1 cellular context compared by ENCODE assay signal in genomic region chr7:107056728-107057473, GRCh38.
TF ChIP-seq lines count a peak whose summit lies in the region.

No MANE protein-coding gene starts in this region.

TF ChIP-seq in K562, 482 proteins besides CTCF, POLR2A, EP300 and RAD21 (continued from another document and continues in another):
- 0 out of 2 replicates have a peak, but pooled peaks have one; percentile 18 for TF ChIP-seq ILK (tag; IDR thresholded peaks at IDR 0.05; ENCODE audit: borderline replicate concordance, low read depth)
- no peak for TF ChIP-seq SOX6 (IDR thresholded peaks at IDR 0.05)
- peak; percentile 57 for TF ChIP-seq L3MBTL2 (IDR thresholded peaks at IDR 0.05)
- TF ChIP-seq DPF2 (IDR thresholded peaks at IDR 0.05), result peak; percentile 67; the same call in 1 of the 2 replicates
- TF ChIP-seq EHMT2 (IDR thresholded peaks at IDR 0.05), result peak; percentile 70
- TF ChIP-seq PRPF4 (IDR thresholded peaks at IDR 0.05; ENCODE audit: insufficient read depth, low read depth, low read length, poor library complexity, severe bottlenecking), result no peak
- no peak for TF ChIP-seq TFAM (CRISPR knock-in tag; conservative IDR thresholded peaks at IDR 0.05)
- TF ChIP-seq MECOM (CRISPR knock-in tag; IDR thresholded peaks at IDR 0.05), result 0 out of 2 replicates have a peak, but pooled peaks have one; percentile 38
- TF ChIP-seq GATAD2B (IDR thresholded peaks at IDR 0.05; ENCODE audit: borderline replicate concordance), result no peak
- TF ChIP-seq TARDBP (IDR thresholded peaks at IDR 0.05), result no peak
- TF ChIP-seq KDM2B (CRISPR knock-in tag; IDR thresholded peaks at IDR 0.05), result no peak
- TF ChIP-seq MTA3 (IDR thresholded peaks at IDR 0.05; ENCODE audit: borderline replicate concordance), result 0 out of 2 replicates have a peak, but pooled peaks have one; percentile 38
- peak; percentile 31; the same call in 1 of the 2 replicates for TF ChIP-seq NKRF (IDR thresholded peaks at IDR 0.05; ENCODE audit: borderline replicate concordance)
- peak; percentile 80 for TF ChIP-seq ZNF316 (IDR thresholded peaks at IDR 0.05)
- peak; percentile 63; the same call in 1 of the 2 replicates for TF ChIP-seq BHLHE40 (IDR thresholded peaks at IDR 0.05; ENCODE audit: low read length)
- no peak for TF ChIP-seq PHB2 (IDR thresholded peaks at IDR 0.05; ENCODE audit: low read depth)
- TF ChIP-seq CHAMP1 (IDR thresholded peaks at IDR 0.05), result no peak; the same call in 1 of the 2 replicates
- no peak for TF ChIP-seq PHTF2 (CRISPR knock-in tag; IDR thresholded peaks at IDR 0.05)
- peak; percentile 24 for TF ChIP-seq NCOA4 (IDR thresholded peaks at IDR 0.05; ENCODE audit: partially characterized antibody)
- peak; percentile 59; the same call in 1 of the 2 replicates for TF ChIP-seq TRIM25 (IDR thresholded peaks at IDR 0.05; ENCODE audit: borderline replicate concordance)
- TF ChIP-seq SIX5 (IDR thresholded peaks at IDR 0.05; ENCODE audit: borderline replicate concordance in 1 of 2, insufficient read depth in 1 of 2, low read depth in 1 of 2, low read length in 2 of 2), result no peak
- peak in 1 of 2 experiments; percentile 16; a peak in 1 of 4 replicates for TF ChIP-seq TRIM24 (IDR thresholded peaks at IDR 0.05)
- TF ChIP-seq MGA (IDR thresholded peaks at IDR 0.05), result peak; percentile 57
- TF ChIP-seq RBBP5 (IDR thresholded peaks at IDR 0.05; ENCODE audit: borderline replicate concordance, insufficient read depth, low read length, poor library complexity, severe bottlenecking), result no peak
- no peak for TF ChIP-seq LCOR (CRISPR knock-in tag; IDR thresholded peaks at IDR 0.05)
- TF ChIP-seq ARID3A (IDR thresholded peaks at IDR 0.05; ENCODE audit: borderline replicate concordance, low read depth, low read length), result 0 out of 2 replicates have a peak, but pooled peaks have one; percentile 33
- no peak for TF ChIP-seq ID3 (CRISPR knock-in tag; IDR thresholded peaks at IDR 0.05)
- TF ChIP-seq ID3 (tag; IDR thresholded peaks at IDR 0.05), result 0 out of 2 replicates have a peak, but pooled peaks have one; percentile 35
- TF ChIP-seq ZFX (CRISPR knock-in tag; IDR thresholded peaks at IDR 0.05), result no peak
- TF ChIP-seq EP400 (IDR thresholded peaks at IDR 0.05), result 0 out of 2 replicates have a peak, but pooled peaks have one; percentile 41
- TF ChIP-seq ZNF707 (CRISPR knock-in tag; conservative IDR thresholded peaks at IDR 0.05), result no peak
- peak in 1 of 2 experiments; percentile 62; a peak in 2 of 4 replicates for TF ChIP-seq HDAC1 (IDR thresholded peaks at IDR 0.05)
- no peak for TF ChIP-seq ZNF280B (CRISPR knock-in tag; IDR thresholded peaks at IDR 0.05)
- TF ChIP-seq ZFP91 (CRISPR knock-in tag; IDR thresholded peaks at IDR 0.05), result peak; percentile 75; the same call in 1 of the 2 replicates
- TF ChIP-seq FOXA1 (IDR thresholded peaks at IDR 0.05; ENCODE audit: borderline replicate concordance), result no peak
